In the genomic region with DNA sequence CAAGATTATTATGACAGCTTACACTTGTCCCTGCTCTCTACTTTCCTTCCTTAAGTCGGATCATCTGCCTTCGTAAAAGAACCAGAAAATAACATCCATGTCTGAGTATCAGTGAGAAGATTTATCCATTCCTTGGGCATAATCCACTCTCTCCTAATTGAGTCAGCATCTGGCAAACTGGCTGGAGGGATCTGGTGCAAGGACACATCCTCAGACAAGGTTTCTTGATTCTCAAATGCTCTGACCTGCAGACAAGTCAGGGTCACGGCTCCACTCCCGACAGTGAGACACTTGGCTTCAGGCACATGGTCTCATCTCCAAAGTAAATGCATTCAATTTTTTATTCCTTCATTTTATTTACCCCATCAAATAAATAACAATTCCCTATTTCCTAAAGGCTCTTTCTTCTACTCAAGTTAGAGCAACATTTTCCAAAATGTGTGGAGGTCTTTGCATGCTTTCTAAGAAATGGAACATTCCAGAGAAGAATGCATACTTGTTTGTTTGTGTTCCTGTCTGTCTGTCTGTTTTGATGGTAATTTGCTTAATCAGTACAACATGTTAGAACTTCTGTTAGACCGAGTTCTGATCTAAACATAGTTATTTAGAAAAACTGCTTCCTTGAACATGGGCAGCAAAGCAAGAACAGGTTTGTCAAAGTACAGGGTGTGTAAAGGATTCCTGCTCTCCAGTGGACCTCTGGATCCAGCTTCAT, we compare ENCODE assay signal across 17 cellular contexts.
"Had no signal": no experiment of that assay in that cellular context is flagged by ENCODE, and none has a peak within 500 bp of the region (broad histone marks: within the 10 kb centered on the region; RNA-seq: fewer than 3 reads in every experiment).

No MANE protein-coding gene starts in this region.

- H3K4me1 ChIP-seq: breast epithelium, colonic mucosa, esophagus squamous epithelium, neural progenitor cell had no signal

- H3K27me3 ChIP-seq: breast epithelium, colonic mucosa, esophagus squamous epithelium, neural progenitor cell, sigmoid colon had no signal

- H3K4me2 ChIP-seq: neural progenitor cell had no signal

- H2AFZ ChIP-seq: neural progenitor cell had no signal

- ATAC-seq: naive thymus-derived CD8-positive, alpha-beta T cell had no signal

- H3K36me3 ChIP-seq: breast epithelium, colonic mucosa, esophagus squamous epithelium, left ventricle myocardium inferior, neural progenitor cell, sigmoid colon, thoracic aorta had no signal

- H3K4me3 ChIP-seq: breast epithelium, colonic mucosa, esophagus squamous epithelium, left ventricle myocardium inferior, neural progenitor cell, sigmoid colon, thoracic aorta had no signal

- H3K27ac ChIP-seq: breast epithelium, colonic mucosa, esophagus squamous epithelium, left ventricle myocardium inferior, neural progenitor cell, sigmoid colon, thoracic aorta had no signal

- FAIRE-seq: astrocyte, TTC549 had no signal

- DNase-seq: activated gamma-delta T cell treated with Interleukin-2 at 50 U/mL for 16 hours; activated T-cell treated with anti-CD3 and anti-CD28 coated beads, Interleukin-2, amount 50 U/mL, for 1 hour; colonic mucosa; endodermal cell; esophagus squamous epithelium; kidney glomerular epithelial cell; left ventricle myocardium inferior; naive thymus-derived CD8-positive, alpha-beta T cell; sigmoid colon; stimulated activated CD4-positive, alpha-beta T cell treated with anti-CD3 and anti-CD28 coated beads, Interleukin-4, amount 100 ng/mL, for 1 hour; stimulated activated naive CD4-positive, alpha-beta T cell; T-helper 1 cell had no signal

- H3K9me3 ChIP-seq: breast epithelium, colonic mucosa, esophagus squamous epithelium, left ventricle myocardium inferior, sigmoid colon, thoracic aorta had no signal

- H3K9ac ChIP-seq: neural progenitor cell had no signal
